8 cellular contexts compared by ENCODE assay signal in genomic region chr9:37120840-37121335, GRCh38. TPM values are rescaled to one million over a fixed set of nuclear protein-coding genes. Genes with fewer than 3 reads are reported as not detected.
DNase-seq lines count a peak whose midpoint lies in the region; ATAC-seq lines count a peak whose summit lies in the region.
"Not testable (repeated sequence)": the region's sequence is repeated elsewhere in the genome, so short reads cannot be mapped to it uniquely, and the experiment has no call there.

No MANE protein-coding gene starts in this region.

- WGBS in esophagus, 2 donors, result 0% methylated on average over 23 of the region's 23 CpGs

- H3K4me1 Mint-ChIP-seq in activated T-helper 17 cell treated with anti-CD3 and anti-CD28 coated beads, Interleukin-2, amount 50 U/mL, for 72 hours, result peaks cover 20% of the 10 kb centered on the region
- peaks cover 31% of the 10 kb centered on the region for H3K4me1 Mint-ChIP-seq in memory B cell

- not testable (repeated sequence) for H3K27me3 ChIP-seq in BLaER1 treated with 17β-estradiol and CSF1 and Interleukin-3, amounts not matched to agents 10 nM and 100 nM; esophagus (ENCODE audit: control insufficient read depth in 1 of 2, insufficient read depth in 2 of 2, low read length in 2 of 2)

- H3K27ac Mint-ChIP-seq in activated T-helper 17 cell treated with anti-CD3 and anti-CD28 coated beads, Interleukin-2, amount 50 U/mL, for 72 hours, result peak overlapping the region; percentile 95
- H3K27ac Mint-ChIP-seq in memory B cell, result peak overlapping the region; percentile 98

- H3K27me3 Mint-ChIP-seq in activated T-helper 17 cell treated with anti-CD3 and anti-CD28 coated beads, Interleukin-2, amount 50 U/mL, for 72 hours; memory B cell: not testable (repeated sequence)

- H3K36me3 Mint-ChIP-seq in activated T-helper 17 cell treated with anti-CD3 and anti-CD28 coated beads, Interleukin-2, amount 50 U/mL, for 72 hours (ENCODE audit: low read depth), result peaks cover 21% of the 10 kb centered on the region
- not testable (repeated sequence) for H3K36me3 Mint-ChIP-seq in memory B cell

- peak overlapping the region; percentile 94 to 99 (median 96) for H3K9ac ChIP-seq in BLaER1 treated with 17β-estradiol and CSF1 and Interleukin-3, amounts not matched to agents 10 nM and 100 nM

- peak overlapping the region; percentile 84 to 98 (median 91) for H3K4me2 ChIP-seq in BLaER1 treated with 17β-estradiol and CSF1 and Interleukin-3, amounts not matched to agents 10 nM and 100 nM

- peak overlapping the region; percentile 87 for H3K4me3 Mint-ChIP-seq in activated T-helper 17 cell treated with anti-CD3 and anti-CD28 coated beads, Interleukin-2, amount 50 U/mL, for 72 hours
- peak overlapping the region; percentile 98 for H3K4me3 Mint-ChIP-seq in memory B cell

- ATAC-seq in GM19455 (IDR thresholded peaks at IDR 0.05; ENCODE audit: unreplicated experiment), result peak; percentile 35
- peak; percentile 19 for ATAC-seq in HG03039 (IDR thresholded peaks at IDR 0.05; ENCODE audit: unreplicated experiment)
- ATAC-seq in activated T-helper 17 cell treated with anti-CD3 and anti-CD28 coated beads, Interleukin-2, amount 50 U/mL, for 72 hours (replicated peaks), result peak; percentile 32
- not testable (repeated sequence) for ATAC-seq in memory B cell (ENCODE audit: low read depth)

- H4K20me1 ChIP-seq in BLaER1 treated with 17β-estradiol and CSF1 and Interleukin-3, amounts not matched to agents 10 nM and 100 nM, result peaks cover 0 to 11% (median 0%) of the 10 kb centered on the region in 11 experiments; a peak in 4 of 22 replicates

- peaks cover 0 to 18% (median 0%) of the 10 kb centered on the region in 11 experiments; a peak in 4 of 22 replicates for H3K36me3 ChIP-seq in BLaER1 treated with 17β-estradiol and CSF1 and Interleukin-3, amounts not matched to agents 10 nM and 100 nM
- H3K36me3 ChIP-seq in esophagus (ENCODE audit: control insufficient read depth in 2 of 2, insufficient read depth in 2 of 2, low read length in 1 of 2), result not testable (repeated sequence)

- peak; percentile 65 for DNase-seq in NCI-H69 (lab: John Stamatoyannopoulos, UW)
- not testable (repeated sequence) for DNase-seq in memory B cell (ENCODE audit: low spot score in 2 of 2)
- peak; percentile 1 for DNase-seq in stimulated activated CD8-positive, alpha-beta memory T cell treated with anti-CD3 and anti-CD28 coated beads, Interleukin-15, amount 100 ng/mL, for 1 hour (ENCODE audit: low read depth)

- peaks cover 0 to 17% (median 9%) of the 10 kb centered on the region in 11 experiments; a peak in 15 of 22 replicates for H3K9me3 ChIP-seq in BLaER1 treated with 17β-estradiol and CSF1 and Interleukin-3, amounts not matched to agents 10 nM and 100 nM (replicated peaks in 1 of 11)
- H3K9me3 ChIP-seq in esophagus (ENCODE audit: control insufficient read depth in 2 of 2, insufficient read depth in 1 of 2, low read depth in 1 of 2, low read length in 1 of 2), result not testable (repeated sequence)

- not testable (repeated sequence) for H3K9me3 Mint-ChIP-seq in activated T-helper 17 cell treated with anti-CD3 and anti-CD28 coated beads, Interleukin-2, amount 50 U/mL, for 72 hours; memory B cell

- H3K4me1 ChIP-seq in BLaER1 treated with 17β-estradiol and CSF1 and Interleukin-3, amounts not matched to agents 10 nM and 100 nM, result peaks cover 13 to 47% (median 35%) of the 10 kb centered on the region in 10 experiments
- H3K4me1 ChIP-seq in esophagus (ENCODE audit: control insufficient read depth in 2 of 2, insufficient read depth in 2 of 2, low read length in 1 of 2), result not testable (repeated sequence)

- H3K4me3 ChIP-seq in BLaER1 treated with 17β-estradiol and CSF1 and Interleukin-3, amounts not matched to agents 10 nM and 100 nM, result peak overlapping the region; percentile 79 to 96 (median 92)
- peak overlapping the region; percentile 80 to 82 for H3K4me3 ChIP-seq in esophagus (ENCODE audit: low read depth in 1 of 2, low read length in 2 of 2)

- H3K27ac ChIP-seq in BLaER1 treated with 17β-estradiol and CSF1 and Interleukin-3, amounts not matched to agents 10 nM and 100 nM, result peak overlapping the region; percentile 88 to 99 (median 97)
- H3K27ac ChIP-seq in esophagus (ENCODE audit: low read depth in 2 of 2, low read length in 1 of 2), result peak overlapping the region; percentile 88 to 94

RNA-seq across cellular contexts. Expression of gene ZCCHC7, which starts 0.5 kb away (rescaled TPM):
- 10 to 100 TPM; 19.8 to 27.3 TPM for total RNA-seq in activated T-helper 17 cell treated with anti-CD3 and anti-CD28 coated beads, Interleukin-2, amount 50 U/mL, for 72 hours
- 1 to 10 TPM; 5.4 to 5.7 TPM for polyA plus RNA-seq in esophagus
